8 cellular contexts compared by ENCODE assay signal in the genomic region with DNA sequence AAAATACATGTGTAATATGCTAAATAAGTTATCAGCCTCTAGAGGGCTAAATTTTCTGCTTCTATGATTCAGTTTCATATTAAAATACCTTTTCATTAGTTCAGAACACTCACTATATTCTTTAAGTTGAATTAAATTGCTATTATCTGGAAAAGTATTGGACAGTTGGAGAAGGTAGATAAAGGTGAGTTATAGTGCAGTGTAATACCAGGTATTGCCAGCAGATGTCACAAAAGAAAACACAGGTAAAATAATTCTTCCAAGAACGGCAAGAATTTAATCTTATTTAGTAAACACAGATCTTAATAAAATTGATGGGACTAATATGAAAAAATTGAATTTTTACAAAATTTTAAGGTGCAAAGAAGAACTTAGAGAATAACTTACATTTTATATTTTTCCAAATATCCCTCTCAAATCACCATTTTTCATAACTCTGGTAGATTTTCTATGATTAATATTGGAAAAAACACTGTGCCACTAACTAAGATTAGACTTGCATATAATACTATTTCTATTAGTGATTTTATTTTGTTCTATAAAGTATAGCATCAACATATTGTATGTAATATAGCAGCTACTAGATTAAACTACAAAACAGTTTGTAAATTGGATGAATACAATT. TPM values are rescaled to one million over a fixed set of nuclear protein-coding genes. Genes with fewer than 3 reads are reported as not detected.
DNase-seq lines count a peak whose midpoint lies in the region; ATAC-seq, FAIRE-seq and TF ChIP-seq lines count a peak whose summit lies in the region.

No MANE protein-coding gene starts in this region.

- peaks cover 0 to 12% (median 4%) of the 10 kb centered on the region in 4 donors for H3K4me1 ChIP-seq in sigmoid colon

- no peak for ATAC-seq in HG03342 (IDR thresholded peaks at IDR 0.05; ENCODE audit: unreplicated experiment)
- no peak for ATAC-seq in left colon

- H3K36me3 ChIP-seq in sigmoid colon, result no peaks in the 10 kb centered on the region

- no peak overlapping the region for H3K4me3 ChIP-seq in GM12875 (ENCODE audit: low read depth, low read length)
- H3K4me3 ChIP-seq in sigmoid colon, result no peak overlapping the region

- H3K27me3 ChIP-seq in sigmoid colon, result peaks cover 0 to 37% (median 0%) of the 10 kb centered on the region in 3 donors

- no peak overlapping the region for H3K27ac ChIP-seq in sigmoid colon

- H3K9me3 ChIP-seq in sigmoid colon, result no peaks in the 10 kb centered on the region

- WGBS in sigmoid colon, 2 donors, result 2 to 7% methylated on average over 1 of the region's 1 CpG

- intact Hi-C loops in sigmoid colon (cut with DNase I) (loop anchor here (5.0 kb wide), 1 partner anchor 1061 kb away; no protein-coding TSS in a partner anchor), left colon (cut with DNase I, micrococcal nuclease) (no loop called here)

- FAIRE-seq in colon (lab: Jason Lieb, UNC), result peak; percentile 33

- TF ChIP-seq POLR2A in sigmoid colon (IDR thresholded peaks at IDR 0.05), result no peak

- TF ChIP-seq EP300 in sigmoid colon (IDR thresholded peaks at IDR 0.05), result no peak

- peak; percentile 0 for DNase-seq in NCI-H1694 treated with DMSO at 0.1 percent for 48 hours (lab: John Stamatoyannopoulos, UW)
- DNase-seq in sigmoid colon, result no peak
- DNase-seq in midbrain (lab: John Stamatoyannopoulos, UW), result no peak
- no peak for DNase-seq in activated CD4-positive, alpha-beta T cell treated with anti-CD3 and anti-CD28 coated beads for 4 hours
- DNase-seq in left colon, result no peak

- TF ChIP-seq CTCF in GM12875 (IDR thresholded peaks at IDR 0.05; ENCODE audit: borderline replicate concordance, insufficient read depth, low read depth, low read length) (peak; percentile 42; the same call in 1 of the 2 replicates), sigmoid colon (IDR thresholded peaks at IDR 0.05) (peak in 3 of 4 experiments; percentile 28 to 58 (median 50))

RNA-seq across cellular contexts. Expression of a gene that starts 1.7 kb away (rescaled TPM):
- 1 to 10 TPM; 2.8 to 5.4 (median 3.5) TPM for total RNA-seq in sigmoid colon
- 1 to 10 TPM in 1 of 3 donors, under 1 TPM in 1, not detected in 1; 0.98 to 1.2 TPM for polyA plus RNA-seq in sigmoid colon
- total RNA-seq in left colon, result under 1 TPM; 0.31 to 0.42 TPM
